Comparison of ENCODE assay signal across 9 cellular contexts in genomic region chr1:44808938-44809917, GRCh38. TPM values are rescaled to one million over a fixed set of nuclear protein-coding genes. Genes with fewer than 3 reads are reported as not detected.
DNase-seq lines count a peak whose midpoint lies in the region; ATAC-seq, FAIRE-seq and TF ChIP-seq lines count a peak whose summit lies in the region.
"Had no signal": no experiment of that assay in that cellular context is flagged by ENCODE, and none has a peak within 500 bp of the region (broad histone marks: within the 10 kb centered on the region; RNA-seq: fewer than 3 reads in every experiment).

No MANE protein-coding gene starts in this region.

- H3K4me1 ChIP-seq in RWPE2 (ENCODE audit: insufficient read depth, poor library complexity, severe bottlenecking) = peaks cover 31% of the 10 kb centered on the region
- H3K4me1 ChIP-seq in right cardiac atrium (ENCODE audit: control insufficient read depth, insufficient read depth, low read length) = peaks cover 38% of the 10 kb centered on the region
- peaks cover 51 to 100% (median 84%) of the 10 kb centered on the region in 6 donors for H3K4me1 ChIP-seq in spleen
- H3K4me1 ChIP-seq in HAP-1 = peaks cover 26% of the 10 kb centered on the region

- FAIRE-seq in GM12892 (lab: Jason Lieb, UNC) = peak; percentile 98
- FAIRE-seq: islet of Langerhans had no signal

- H3K36me3 ChIP-seq in RWPE2 (ENCODE audit: low read depth) = peaks cover 21% of the 10 kb centered on the region
- peaks cover 0 to 28% (median 25%) of the 10 kb centered on the region in 6 donors for H3K36me3 ChIP-seq in spleen
- peaks cover 24% of the 10 kb centered on the region for H3K36me3 ChIP-seq in HAP-1 (replicated peaks)

- intact Hi-C loops in right cardiac atrium (cut with DNase I) (no loop called here), spleen (cut with DNase I; ENCODE audit: low total_unique reads) (no loop called here)

- DNase-seq in GM12892 (ENCODE audit: insufficient read length) (peak; percentile 68), RWPE2 (ENCODE audit: low spot score) (no peak), right cardiac atrium (peak; percentile 61 to 83 (median 83)), spleen (peak; percentile 92), HAP-1 (ENCODE audit: low spot score in 2 of 2) (no peak)
- DNase-seq in activated naive CD4-positive, alpha-beta T cell treated with anti-CD3 and anti-CD28 coated beads, Interleukin-2, amount 50 U/mL, for 72 hours (ENCODE audit: low spot score in 2 of 2) = peak; percentile 80 to 90

- H3K27ac Mint-ChIP-seq in activated naive CD4-positive, alpha-beta T cell treated with anti-CD3 and anti-CD28 coated beads, Interleukin-2, amount 50 U/mL, for 72 hours = peak overlapping the region; percentile 97 to 99

- H3K9me3 Mint-ChIP-seq in activated naive CD4-positive, alpha-beta T cell treated with anti-CD3 and anti-CD28 coated beads, Interleukin-2, amount 50 U/mL, for 72 hours = no peaks in the 10 kb centered on the region

- H3K27me3 ChIP-seq in RWPE2 (ENCODE audit: insufficient read depth, poor library complexity, severe bottlenecking) (no peaks in the 10 kb centered on the region), right cardiac atrium (ENCODE audit: control insufficient read depth, insufficient read depth) (no peaks in the 10 kb centered on the region), spleen (replicated peaks in 1 of 7) (no peaks in the 10 kb centered on the region), HAP-1 (ENCODE audit: low read depth) (no peaks in the 10 kb centered on the region)

- in situ Hi-C loops in HAP-1 (cut with MboI; ENCODE audit: low sequenced_read_pairs) = no loop called here

- peaks cover 11 to 23% of the 10 kb centered on the region in 2 donors for H3K36me3 Mint-ChIP-seq in activated naive CD4-positive, alpha-beta T cell treated with anti-CD3 and anti-CD28 coated beads, Interleukin-2, amount 50 U/mL, for 72 hours

- H3K27ac ChIP-seq in RWPE2 (ENCODE audit: poor library complexity, severe bottlenecking) (peak overlapping the region; percentile 96), right cardiac atrium (ENCODE audit: low read length) (peak overlapping the region; percentile 98), spleen (peak overlapping the region; percentile 95 to 99 (median 96))

- no peak overlapping the region for H3K4me3 ChIP-seq in RWPE2 (ENCODE audit: severe bottlenecking)
- H3K4me3 ChIP-seq in right cardiac atrium (ENCODE audit: low read length) = peak overlapping the region; percentile 23
- peak overlapping the region in 3 of 8 donors; percentile 4 to 58 (median 10) for H3K4me3 ChIP-seq in spleen
- no peak overlapping the region for H3K4me3 ChIP-seq in HAP-1

- TF ChIP-seq POLR2A in GM12892 (IDR thresholded peaks at IDR 0.05; ENCODE audit: low read depth, low read length) (peak; percentile 67), spleen (IDR thresholded peaks at IDR 0.05) (no peak)

- no peak for TF ChIP-seq CTCF in RWPE2 (IDR thresholded peaks at IDR 0.05; ENCODE audit: poor library complexity, severe bottlenecking)
- TF ChIP-seq CTCF in spleen (IDR thresholded peaks at IDR 0.05 in 8 of 11, conservative IDR thresholded peaks at IDR 0.05 in 3 of 11) = peak in 4 of 11 experiments; percentile 11 to 37 (median 24)

- 28% methylated on average over 6 of the region's 6 CpGs for WGBS in right cardiac atrium
- 12 to 27% (median 21%) methylated on average over 6 of the region's 6 CpGs for WGBS in spleen, 5 donors

- H3K9me3 ChIP-seq in RWPE2 (ENCODE audit: severe bottlenecking) = no peaks in the 10 kb centered on the region
- H3K9me3 ChIP-seq in right cardiac atrium (ENCODE audit: control insufficient read depth, low read length) = no peaks in the 10 kb centered on the region
- no peaks in the 10 kb centered on the region for H3K9me3 ChIP-seq in spleen
- no peaks in the 10 kb centered on the region; the same call in 1 of the 2 replicates for H3K9me3 ChIP-seq in HAP-1

- ATAC-seq in HG02938 (IDR thresholded peaks at IDR 0.05; ENCODE audit: unreplicated experiment) (peak; percentile 34), RWPE2 (ENCODE audit: low read depth) (no peak), right cardiac atrium (no peak), HG03571 (IDR thresholded peaks at IDR 0.05; ENCODE audit: unreplicated experiment) (no peak)
- ATAC-seq in activated naive CD4-positive, alpha-beta T cell treated with anti-CD3 and anti-CD28 coated beads, Interleukin-2, amount 50 U/mL, for 72 hours = peak; percentile 49 to 65

RNA-seq across cellular contexts. Expression of gene BTBD19, which starts 0.9 kb away (rescaled TPM):
- polyA plus RNA-seq in GM12892 (2012; ENCODE audit: missing spikeins) = 1.4 TPM
- total RNA-seq in activated naive CD4-positive, alpha-beta T cell treated with anti-CD3 and anti-CD28 coated beads, Interleukin-2, amount 50 U/mL, for 72 hours = 10 to 100 TPM in 1 of 2 donors, 1 to 10 TPM in 1; 9.7 to 16.7 TPM
- total RNA-seq in right cardiac atrium (1 to 10 TPM; 5.1 to 8.8 (median 5.7) TPM), spleen (10 to 100 TPM in 1 of 7 donors, 1 to 10 TPM in 6; 2.8 to 11.9 (median 7.3) TPM)
- polyA plus RNA-seq in right cardiac atrium (6.4 TPM), spleen (1 to 10 TPM in 2 of 3 donors, under 1 TPM in 1; 0.73 to 5.5 (median 1.1) TPM)

RNA-seq across cellular contexts. Expression of gene DYNLT4, which starts 2.1 kb away (rescaled TPM):
- polyA plus RNA-seq in GM12892 (2012; ENCODE audit: missing spikeins) = not detected
- under 1 TPM; 0.32 to 0.80 TPM for total RNA-seq in activated naive CD4-positive, alpha-beta T cell treated with anti-CD3 and anti-CD28 coated beads, Interleukin-2, amount 50 U/mL, for 72 hours
- total RNA-seq in right cardiac atrium = under 1 TPM in 3 of 4 donors, not detected in 1; 0.44 to 0.74 (median 0.47) TPM
- 1.1 TPM for polyA plus RNA-seq in right cardiac atrium
- total RNA-seq in spleen = 1 to 10 TPM in 2 of 7 donors, under 1 TPM in 2, not detected in 3; 0.82 to 2.1 (median 1.1) TPM
- polyA plus RNA-seq in spleen = under 1 TPM; 0.15 to 0.58 (median 0.22) TPM

RNA-seq across cellular contexts. Expression of gene PLK3, which starts 9.1 kb away (rescaled TPM):
- 14.4 TPM for polyA plus RNA-seq in GM12892 (2012; ENCODE audit: missing spikeins)
- 10 to 100 TPM; 39.6 to 80.8 TPM for total RNA-seq in activated naive CD4-positive, alpha-beta T cell treated with anti-CD3 and anti-CD28 coated beads, Interleukin-2, amount 50 U/mL, for 72 hours
- 10 to 100 TPM in 1 of 4 donors, 1 to 10 TPM in 3; 6.0 to 11.4 (median 8.2) TPM for total RNA-seq in right cardiac atrium
- polyA plus RNA-seq in right cardiac atrium = 11.0 TPM
- 10 to 100 TPM; 22.0 to 51.7 (median 33.1) TPM for total RNA-seq in spleen
- 10 to 100 TPM; 14.7 to 24.6 (median 24.3) TPM for polyA plus RNA-seq in spleen

RNA-seq across cellular contexts. Expression of gene BEST4, which starts 21.3 kb away (rescaled TPM):
- 0.72 TPM for polyA plus RNA-seq in GM12892 (2012; ENCODE audit: missing spikeins)
- total RNA-seq in activated naive CD4-positive, alpha-beta T cell treated with anti-CD3 and anti-CD28 coated beads, Interleukin-2, amount 50 U/mL, for 72 hours = 1 to 10 TPM in 1 of 2 donors, under 1 TPM in 1; 0.80 to 1.8 TPM
- total RNA-seq in right cardiac atrium = under 1 TPM; 0.14 to 0.28 (median 0.22) TPM
- 0.18 TPM for polyA plus RNA-seq in right cardiac atrium
- total RNA-seq in spleen = under 1 TPM in 4 of 7 donors, not detected in 3; 0.16 to 0.61 (median 0.30) TPM
- polyA plus RNA-seq in spleen = under 1 TPM; 0.32 to 0.89 (median 0.80) TPM

RNA-seq across cellular contexts. Expression of gene PTCH2, which starts 33.8 kb away (rescaled TPM):
- polyA plus RNA-seq in GM12892 (2012; ENCODE audit: missing spikeins) = 0.11 TPM
- total RNA-seq in activated naive CD4-positive, alpha-beta T cell treated with anti-CD3 and anti-CD28 coated beads, Interleukin-2, amount 50 U/mL, for 72 hours = 1 to 10 TPM in 1 of 2 donors, under 1 TPM in 1; 0.99 to 1.5 TPM
- under 1 TPM; 0.28 to 0.79 (median 0.54) TPM for total RNA-seq in right cardiac atrium
- polyA plus RNA-seq in right cardiac atrium = 0.34 TPM
- 1 to 10 TPM; 1.0 to 1.5 (median 1.2) TPM for total RNA-seq in spleen
- polyA plus RNA-seq in spleen = 1 to 10 TPM in 2 of 3 donors, under 1 TPM in 1; 0.56 to 1.6 (median 1.3) TPM

Comparison
In these comparisons a context has a peak if more than half of its experiments do, and no peak if none do; other contexts are left out.
1. DNase-seq: peak in GM12892 (single experiment), activated naive CD4-positive, alpha-beta T cell treated with anti-CD3 and anti-CD28 coated beads, Interleukin-2, amount 50 U/mL, for 72 hours (2 of 2), right cardiac atrium (3 of 3) and spleen (single experiment); none in RWPE2 (single experiment) and HAP-1 (0 of 2).
2. ATAC-seq: peak in HG02938 (single experiment) and activated naive CD4-positive, alpha-beta T cell treated with anti-CD3 and anti-CD28 coated beads, Interleukin-2, amount 50 U/mL, for 72 hours (2 of 2); none in RWPE2 (single experiment), right cardiac atrium (0 of 2) and HG03571 (single experiment).
3. Peak in every context shown above with its lines, with median percentiles within 50 percentile points of each other: H3K27ac ChIP-seq.